In genomic region chr22:50112151-50113118, GRCh38 we compare ENCODE assay signal across 12 cellular contexts. TPM values are rescaled to one million over a fixed set of nuclear protein-coding genes. Genes with fewer than 3 reads are reported as not detected.
A peak's percentile ranks its signal among the peaks of the same experiment; 100 is the strongest.
DNase-seq lines count a peak whose midpoint lies in the region; ATAC-seq and TF ChIP-seq lines count a peak whose summit lies in the region.
"Had no signal": no experiment of that assay in that cellular context is flagged by ENCODE, and none has a peak within 500 bp of the region (broad histone marks: within the 10 kb centered on the region; RNA-seq: fewer than 3 reads in every experiment).

No MANE protein-coding gene starts in this region.

- peak; percentile 32 for DNase-seq in activated naive CD4-positive, alpha-beta T cell treated with anti-CD3 and anti-CD28 coated beads for 36 hours
- no peak for DNase-seq in activated naive CD4-positive, alpha-beta T cell treated with anti-CD3 and anti-CD28 coated beads, Interleukin-2, amount 50 U/mL, for 16 hours
- peak; percentile 30 to 76 for DNase-seq in foreskin fibroblast
- peak; percentile 48 for DNase-seq in stimulated activated naive CD8-positive, alpha-beta T cell treated with anti-CD3 and anti-CD28 coated beads, Interleukin-15, Interleukin-2, amounts not matched to agents 100 U/mL and 50 U/mL, for 24 hours
- DNase-seq in NCI-H146 treated with DMSO at 0.1 percent for 48 hours (lab: John Stamatoyannopoulos, UW; ENCODE audit: unreplicated experiment), result no peak
- no peak for DNase-seq in HAP-1 (ENCODE audit: low spot score in 2 of 2)
- DNase-seq: naive B cell, NCI-H774 had no signal

- intact Hi-C loops in activated naive CD4-positive, alpha-beta T cell treated with anti-CD3 and anti-CD28 coated beads for 36 hours (cut with micrococcal nuclease), result no loop called here

- ATAC-seq in stimulated activated naive CD8-positive, alpha-beta T cell treated with anti-CD3 and anti-CD28 coated beads, Interleukin-15, Interleukin-2, amounts not matched to agents 100 U/mL and 50 U/mL, for 24 hours, result peak; percentile 77
- no peak for ATAC-seq in HG03039 (IDR thresholded peaks at IDR 0.05; ENCODE audit: unreplicated experiment)

- H3K9me3 Mint-ChIP-seq in activated naive CD4-positive, alpha-beta T cell treated with anti-CD3 and anti-CD28 coated beads for 36 hours, result no peaks in the 10 kb centered on the region
- H3K9me3 Mint-ChIP-seq in T-helper 1 cell treated with Interleukin-12 subunit alpha and Interleukin-12 subunit beta and Interleukin-4 antibody, amounts not matched to agents 30 μg/mL and 1 μg/mL, for 36 hours, result no peaks in the 10 kb centered on the region
- H3K9me3 Mint-ChIP-seq: naive B cell had no signal

- peaks cover 5% of the 10 kb centered on the region for H3K4me1 ChIP-seq in HAP-1

- no peaks in the 10 kb centered on the region for H3K36me3 Mint-ChIP-seq in activated naive CD4-positive, alpha-beta T cell treated with anti-CD3 and anti-CD28 coated beads for 36 hours (ENCODE audit: low read depth)
- H3K36me3 Mint-ChIP-seq in T-helper 1 cell treated with Interleukin-12 subunit alpha and Interleukin-12 subunit beta and Interleukin-4 antibody, amounts not matched to agents 30 μg/mL and 1 μg/mL, for 36 hours (ENCODE audit: low read depth), result no peaks in the 10 kb centered on the region
- H3K36me3 Mint-ChIP-seq: naive B cell had no signal

- H3K4me3 Mint-ChIP-seq in activated naive CD4-positive, alpha-beta T cell treated with anti-CD3 and anti-CD28 coated beads for 36 hours, result no peak overlapping the region
- H3K4me3 Mint-ChIP-seq in T-helper 1 cell treated with Interleukin-12 subunit alpha and Interleukin-12 subunit beta and Interleukin-4 antibody, amounts not matched to agents 30 μg/mL and 1 μg/mL, for 36 hours, result no peak overlapping the region

- H3K27ac Mint-ChIP-seq in activated naive CD4-positive, alpha-beta T cell treated with anti-CD3 and anti-CD28 coated beads for 36 hours, result peak overlapping the region; percentile 41
- peak overlapping the region; percentile 62 for H3K27ac Mint-ChIP-seq in T-helper 1 cell treated with Interleukin-12 subunit alpha and Interleukin-12 subunit beta and Interleukin-4 antibody, amounts not matched to agents 30 μg/mL and 1 μg/mL, for 36 hours

- peaks cover 8% of the 10 kb centered on the region for H3K4me1 Mint-ChIP-seq in activated naive CD4-positive, alpha-beta T cell treated with anti-CD3 and anti-CD28 coated beads for 36 hours (ENCODE audit: low read depth)
- peaks cover 17% of the 10 kb centered on the region for H3K4me1 Mint-ChIP-seq in T-helper 1 cell treated with Interleukin-12 subunit alpha and Interleukin-12 subunit beta and Interleukin-4 antibody, amounts not matched to agents 30 μg/mL and 1 μg/mL, for 36 hours (ENCODE audit: low read depth)

- 0 out of 2 replicates have a peak, but pooled peaks cover 2% of the 10 kb centered on the region for H3K9me3 ChIP-seq in HAP-1

- H3K27me3 Mint-ChIP-seq in activated naive CD4-positive, alpha-beta T cell treated with anti-CD3 and anti-CD28 coated beads for 36 hours (ENCODE audit: low read depth), result peaks cover 13% of the 10 kb centered on the region
- H3K27me3 Mint-ChIP-seq in T-helper 1 cell treated with Interleukin-12 subunit alpha and Interleukin-12 subunit beta and Interleukin-4 antibody, amounts not matched to agents 30 μg/mL and 1 μg/mL, for 36 hours (ENCODE audit: low read depth), result peaks cover 7% of the 10 kb centered on the region

- no peaks in the 10 kb centered on the region for H3K27me3 ChIP-seq in HAP-1 (ENCODE audit: low read depth)
- H3K27me3 ChIP-seq: cardiac muscle cell had no signal

- no peak for TF ChIP-seq CTCF in foreskin fibroblast (IDR thresholded peaks at IDR 0.05; ENCODE audit: low read depth, low read length)

- in situ Hi-C loops in HAP-1 (cut with MboI; ENCODE audit: low sequenced_read_pairs), result no loop called here

- no peaks in the 10 kb centered on the region for H3K36me3 ChIP-seq in HAP-1 (replicated peaks)
- H3K36me3 ChIP-seq: cardiac muscle cell had no signal

- H3K4me3 ChIP-seq in foreskin fibroblast (ENCODE audit: low read depth in 1 of 2, low read length in 2 of 2), result no peak overlapping the region
- no peak overlapping the region for H3K4me3 ChIP-seq in HAP-1
- H3K4me3 ChIP-seq: cardiac muscle cell had no signal

- CTCF ChIA-PET in activated naive CD4-positive, alpha-beta T cell treated with anti-CD3 and anti-CD28 coated beads for 36 hours (lab: Charles Lee), result no interaction called here

RNA-seq across cellular contexts. Expression of gene MOV10L1, which starts 22.6 kb away (rescaled TPM):
- not detected for total RNA-seq in activated naive CD4-positive, alpha-beta T cell treated with anti-CD3 and anti-CD28 coated beads for 36 hours
- total RNA-seq: cardiac muscle cell had no signal

RNA-seq across cellular contexts. Expression of gene MLC1, which starts 27.2 kb away (rescaled TPM):
- under 1 TPM in 1 of 2 experiments, not detected in 1; 0.05 TPM for total RNA-seq in activated naive CD4-positive, alpha-beta T cell treated with anti-CD3 and anti-CD28 coated beads for 36 hours

RNA-seq across cellular contexts. Expression of gene TTLL8, which starts 54.3 kb away (rescaled TPM):
- total RNA-seq in activated naive CD4-positive, alpha-beta T cell treated with anti-CD3 and anti-CD28 coated beads for 36 hours, result not detected
- total RNA-seq: cardiac muscle cell, subcutaneous adipose tissue had no signal

RNA-seq across cellular contexts. Expression of gene PANX2, which starts 58.1 kb away (rescaled TPM):
- total RNA-seq in activated naive CD4-positive, alpha-beta T cell treated with anti-CD3 and anti-CD28 coated beads for 36 hours, result 1 to 10 TPM; 1.2 to 1.7 TPM

Comparison
In these comparisons a context has a peak if more than half of its experiments do, and no peak if none do; other contexts are left out.
1. DNase-seq: peak in activated naive CD4-positive, alpha-beta T cell treated with anti-CD3 and anti-CD28 coated beads for 36 hours (single experiment), foreskin fibroblast (2 of 2) and stimulated activated naive CD8-positive, alpha-beta T cell treated with anti-CD3 and anti-CD28 coated beads, Interleukin-15, Interleukin-2, amounts not matched to agents 100 U/mL and 50 U/mL, for 24 hours (single experiment); none in activated naive CD4-positive, alpha-beta T cell treated with anti-CD3 and anti-CD28 coated beads, Interleukin-2, amount 50 U/mL, for 16 hours (single experiment), NCI-H146 treated with DMSO at 0.1 percent for 48 hours (single experiment) and HAP-1 (0 of 2).